ENCODE assay signal across 6 cellular contexts in the genomic region with DNA sequence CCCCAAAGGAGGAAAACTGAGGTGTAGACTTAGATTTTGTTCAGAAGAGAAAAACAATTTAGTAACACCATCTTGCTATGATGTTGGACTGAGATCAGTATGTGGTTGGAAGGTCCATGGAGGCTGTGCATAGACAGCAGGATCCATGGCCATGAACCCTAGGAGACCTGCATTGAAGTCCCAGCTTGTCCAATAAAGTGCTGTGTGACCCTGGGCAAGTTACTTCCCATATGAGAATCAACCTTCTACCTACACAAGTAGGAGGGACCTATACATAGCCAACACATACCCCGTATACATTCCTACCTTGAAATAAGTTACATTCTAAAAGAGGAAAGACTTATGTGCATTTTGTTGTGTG.
"Had no signal": no experiment of that assay in that cellular context is flagged by ENCODE, and none has a peak within 500 bp of the region (broad histone marks: within the 10 kb centered on the region; RNA-seq: fewer than 3 reads in every experiment).

No MANE protein-coding gene starts in this region.

- H3K4me1 ChIP-seq: upper lobe of right lung had no signal

- H3K36me3 ChIP-seq: thoracic aorta, upper lobe of right lung had no signal

- H3K9me3 ChIP-seq: thoracic aorta, upper lobe of right lung had no signal

- H3K27ac ChIP-seq: hepatocyte, thoracic aorta, upper lobe of right lung had no signal

- H3K79me2 ChIP-seq: hepatocyte had no signal

- H2AFZ ChIP-seq: hepatocyte had no signal

- H3K4me2 ChIP-seq: hepatocyte had no signal

- DNase-seq: aorta; glutamatergic neuron; stimulated activated naive CD4-positive, alpha-beta T cell treated with Interleukin-2 at 50 U/mL for 16 hours; upper lobe of right lung had no signal

- H3K4me3 ChIP-seq: hepatocyte, thoracic aorta, upper lobe of right lung had no signal

- H3K27me3 ChIP-seq: hepatocyte, upper lobe of right lung had no signal
